ENCODE assay signal across 6 cellular contexts in the genomic region with DNA sequence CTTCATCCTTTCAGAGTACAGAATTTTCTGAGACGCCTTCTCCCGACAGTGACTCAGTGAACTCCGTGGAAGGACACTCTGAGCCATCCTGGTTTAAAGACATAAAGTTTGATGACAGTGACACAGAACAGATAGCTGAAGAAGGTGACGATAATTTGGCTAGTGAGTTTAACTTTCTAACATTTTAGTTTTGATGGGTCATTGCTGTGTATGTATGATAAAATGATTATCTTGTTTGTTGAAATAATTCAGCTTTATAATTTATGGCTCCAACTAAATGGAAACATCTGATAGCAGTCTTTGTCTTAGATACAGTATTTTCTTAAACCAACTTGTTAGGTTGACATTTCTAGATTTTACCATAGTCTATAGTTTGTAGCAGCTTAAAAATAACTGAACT.
"Had no signal": no experiment of that assay in that cellular context is flagged by ENCODE, and none has a peak within 500 bp of the region (broad histone marks: within the 10 kb centered on the region; RNA-seq: fewer than 3 reads in every experiment).

No MANE protein-coding gene starts in this region.

- H3K27ac ChIP-seq: HL-60 had no signal

- DNase-seq: IMR-90, KBM-7 had no signal

- H3K27me3 Mint-ChIP-seq: IgD-negative memory B cell had no signal

- FAIRE-seq: HepG2, HTR-8/SVneo had no signal

- H3K4me3 Mint-ChIP-seq: IgD-negative memory B cell had no signal

- ATAC-seq: HepG2 had no signal
